In the genomic region with DNA sequence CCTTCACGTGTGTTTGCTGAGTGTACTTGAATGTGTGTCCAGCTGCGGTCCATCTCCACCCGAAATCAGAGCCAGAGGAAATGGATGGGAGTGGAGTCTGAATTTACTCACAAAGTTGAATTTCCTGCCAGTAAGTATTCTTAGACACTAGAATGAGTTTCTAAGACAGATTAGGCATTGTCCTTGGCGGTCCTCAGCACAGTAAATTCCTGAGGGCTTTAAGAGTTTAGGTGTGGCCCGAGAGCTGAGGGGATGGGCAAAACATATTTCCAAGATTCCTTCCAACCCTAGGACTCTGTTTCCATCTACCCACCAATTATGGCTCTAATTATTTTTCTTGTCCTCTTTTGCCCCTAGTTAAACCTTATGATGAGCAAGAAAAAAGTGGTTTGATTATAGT, we compare ENCODE assay signal across 16 cellular contexts.
DNase-seq lines count a peak whose midpoint lies in the region; ATAC-seq, FAIRE-seq and TF ChIP-seq lines count a peak whose summit lies in the region.
"Had no signal": no experiment of that assay in that cellular context is flagged by ENCODE, and none has a peak within 500 bp of the region (broad histone marks: within the 10 kb centered on the region; RNA-seq: fewer than 3 reads in every experiment).

No MANE protein-coding gene starts in this region.

- H3K36me3 ChIP-seq in body of pancreas (replicated peaks in 1 of 2; ENCODE audit: insufficient read depth in 1 of 2, low read depth in 2 of 2), result no peaks in the 10 kb centered on the region
- no peaks in the 10 kb centered on the region for H3K36me3 ChIP-seq in kidney (ENCODE audit: control insufficient read depth in 1 of 2, insufficient read depth in 2 of 2, low read length in 2 of 2)
- H3K36me3 ChIP-seq in upper lobe of left lung, result no peaks in the 10 kb centered on the region

- TF ChIP-seq CTCF in body of pancreas (IDR thresholded peaks at IDR 0.05), result no peak
- no peak for TF ChIP-seq CTCF in kidney (IDR thresholded peaks at IDR 0.05; ENCODE audit: borderline replicate concordance, extremely low read depth, insufficient read depth)
- TF ChIP-seq CTCF in upper lobe of left lung (IDR thresholded peaks at IDR 0.05), result no peak

- DNase-seq in GM03348 (ENCODE audit: low spot score) (peak; percentile 60), body of pancreas (no peak), kidney (no peak), upper lobe of left lung (no peak), DMS153 treated with DMSO at 0.1 percent for 48 hours (lab: John Stamatoyannopoulos, UW; ENCODE audit: unreplicated experiment) (no peak)
- DNase-seq: activated CD8-positive, alpha-beta memory T cell treated with anti-CD3 and anti-CD28 coated beads for 24 hours; CD4-positive, CD25-positive, alpha-beta regulatory T cell; central memory CD4-positive, alpha-beta T cell; DMS79 treated with DMSO at 0.1 percent for 48 hours; foreskin keratinocyte; GOT3; KG1; SHP77; stimulated activated CD4-positive, alpha-beta T cell treated with anti-CD3 and anti-CD28 coated beads, Interleukin-1b, Interleukin-23, amount 100 ng/mL, for 48 hours had no signal

- 64 to 72% methylated on average over 3 to 5 of the region's 5 CpGs for WGBS in body of pancreas, 2 donors
- 39 to 50% methylated on average over 5 of the region's 5 CpGs for WGBS in upper lobe of left lung, 2 donors

- H3K27me3 ChIP-seq in body of pancreas (no peaks in the 10 kb centered on the region), upper lobe of left lung (no peaks in the 10 kb centered on the region)
- H3K27me3 ChIP-seq: foreskin keratinocyte had no signal

- H3K27ac ChIP-seq in body of pancreas (no peak overlapping the region), kidney (ENCODE audit: low read depth in 2 of 2, low read length in 2 of 2) (peak overlapping the region; percentile 72 to 81), upper lobe of left lung (peak overlapping the region in 3 of 4 donors; percentile 6 to 52 (median 49))
- H3K27ac ChIP-seq: foreskin keratinocyte had no signal

- FAIRE-seq in kidney (lab: Jason Lieb, UNC), result no peak

- TF ChIP-seq POLR2A in body of pancreas (IDR thresholded peaks at IDR 0.05) (no peak), upper lobe of left lung (IDR thresholded peaks at IDR 0.05) (no peak)

- intact Hi-C loops in body of pancreas (cut with DNase I) (no loop called here), kidney (cut with DNase I) (no loop called here)

- H3K4me1 ChIP-seq in body of pancreas (no peaks in the 10 kb centered on the region), kidney (ENCODE audit: control insufficient read depth in 1 of 2, insufficient read depth in 1 of 2, low read depth in 1 of 2, low read length in 2 of 2) (no peaks in the 10 kb centered on the region), upper lobe of left lung (peaks cover 3 to 14% (median 12%) of the 10 kb centered on the region in 4 donors)
- H3K4me1 ChIP-seq: foreskin keratinocyte had no signal

- ATAC-seq in body of pancreas (peak; percentile 59), upper lobe of left lung (ENCODE audit: low FRiP score in 2 of 2) (peak in 1 of 2 donors; percentile 73), GM19351 (IDR thresholded peaks at IDR 0.05; ENCODE audit: unreplicated experiment) (no peak), HG03521 (IDR thresholded peaks at IDR 0.05; ENCODE audit: unreplicated experiment) (no peak)
- ATAC-seq: foreskin keratinocyte had no signal

- H3K4me3 ChIP-seq in body of pancreas (no peak overlapping the region), kidney (ENCODE audit: low read length in 2 of 2) (no peak overlapping the region), upper lobe of left lung (no peak overlapping the region)

- H3K9ac ChIP-seq in kidney (ENCODE audit: low read length in 2 of 2), result no peak overlapping the region

- H3K9me3 ChIP-seq in body of pancreas, result no peaks in the 10 kb centered on the region
- no peaks in the 10 kb centered on the region for H3K9me3 ChIP-seq in kidney (ENCODE audit: control insufficient read depth in 1 of 2, low read length in 2 of 2)
- H3K9me3 ChIP-seq in upper lobe of left lung, result no peaks in the 10 kb centered on the region

- peak in 1 of 4 donors; percentile 19 for TF ChIP-seq EP300 in upper lobe of left lung (IDR thresholded peaks at IDR 0.05)

Comparison
In these comparisons a context has a peak if more than half of its experiments do, and no peak if none do; other contexts are left out.
1. H3K27ac ChIP-seq: peak in kidney (2 of 2) and upper lobe of left lung (3 of 4); none in body of pancreas (0 of 4).